22 cellular contexts compared by ENCODE assay signal in the genomic region with DNA sequence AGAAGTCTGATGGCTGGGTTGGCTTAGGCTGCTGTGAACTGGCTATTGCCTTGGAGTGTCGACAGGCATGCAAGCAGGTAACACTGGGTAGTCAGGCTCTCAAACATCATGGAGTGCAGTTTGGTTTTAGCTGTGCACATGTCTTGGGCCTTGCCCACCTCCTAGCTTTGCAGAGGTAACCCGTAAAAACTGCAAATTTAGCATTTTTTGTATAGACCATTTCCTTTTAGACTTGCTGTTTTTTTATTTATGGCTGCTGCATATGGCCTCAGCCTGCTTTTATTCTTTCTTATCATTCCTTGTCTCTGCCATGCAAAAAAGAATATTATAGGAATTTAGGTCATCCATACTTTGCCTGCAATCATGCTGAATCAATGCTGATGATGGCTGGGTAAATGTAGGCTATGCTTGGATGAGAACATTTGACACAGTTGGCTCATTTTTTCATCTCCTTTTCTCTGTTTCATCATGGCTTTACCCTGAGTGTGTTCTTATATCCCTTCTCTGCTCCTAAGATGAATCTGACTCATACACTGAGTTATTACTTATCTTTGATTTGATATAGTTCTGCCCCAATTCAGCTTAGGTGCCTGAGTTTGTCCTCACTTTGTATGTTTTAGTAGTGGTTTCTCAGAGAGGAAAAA. TPM values are rescaled to one million over a fixed set of nuclear protein-coding genes. Genes with fewer than 3 reads are reported as not detected.
DNase-seq lines count a peak whose midpoint lies in the region; ATAC-seq, FAIRE-seq and TF ChIP-seq lines count a peak whose summit lies in the region.
"Had no signal": no experiment of that assay in that cellular context is flagged by ENCODE, and none has a peak within 500 bp of the region (broad histone marks: within the 10 kb centered on the region; RNA-seq: fewer than 3 reads in every experiment).

No MANE protein-coding gene starts in this region.

- intact Hi-C loops in GM12878 (cut with micrococcal nuclease; ENCODE audit: unreplicated experiment), result no loop called here

- in situ Hi-C loops in GM12878 (cut with MboI) (no loop called here), HAP-1 (cut with MboI; ENCODE audit: low sequenced_read_pairs) (no loop called here)

- H3K9me3 ChIP-seq in cardiac muscle cell (ENCODE audit: low read depth), result no peaks in the 10 kb centered on the region
- no peaks in the 10 kb centered on the region for H3K9me3 ChIP-seq in right atrium auricular region
- H3K9me3 ChIP-seq in GM12878 (replicated peaks; ENCODE audit: control insufficient read depth, insufficient read depth, low read length), result no peaks in the 10 kb centered on the region
- H3K9me3 ChIP-seq in HAP-1, result no peaks in the 10 kb centered on the region
- no peaks in the 10 kb centered on the region for H3K9me3 ChIP-seq in Karpas-422 (ENCODE audit: low read length)
- no peaks in the 10 kb centered on the region for H3K9me3 ChIP-seq in hepatocyte (ENCODE audit: low read depth)
- H3K9me3 ChIP-seq: breast epithelium, thyroid gland had no signal

- H3K27ac ChIP-seq in cardiac muscle cell (peak overlapping the region; percentile 80), right atrium auricular region (no peak overlapping the region), GM12878 (ENCODE audit: control insufficient read depth, insufficient read depth) (no peak overlapping the region), Karpas-422 (ENCODE audit: low read length) (no peak overlapping the region), hepatocyte (no peak overlapping the region)
- H3K27ac ChIP-seq: breast epithelium, dorsolateral prefrontal cortex, thyroid gland had no signal

- TF ChIP-seq RAD21 in GM12878 (IDR thresholded peaks at IDR 0.05; ENCODE audit: insufficient read depth, low read depth, low read length), result no peak

- no peak for TF ChIP-seq EP300 in GM12878 (IDR thresholded peaks at IDR 0.05; ENCODE audit: borderline replicate concordance in 1 of 2, control insufficient read depth in 1 of 2, low read depth in 2 of 2, low read length in 2 of 2)

- peak; percentile 62 for FAIRE-seq in GM12878 (lab: Jason Lieb, UNC)
- FAIRE-seq: GM12891, HTR-8/SVneo had no signal

- 87% methylated on average over 2 of the region's 2 CpGs for WGBS in GM12878 (ENCODE audit: insufficient coverage, insufficient replicate concordance, low lambda C conversion rate, missing lambda C conversion rate)
- 90% methylated on average over 2 of the region's 2 CpGs for WGBS in hepatocyte (ENCODE audit: low lambda C conversion rate, missing lambda C conversion rate)

- ATAC-seq in GM12878, result no peak
- no peak for ATAC-seq in GM19467 (IDR thresholded peaks at IDR 0.05; ENCODE audit: unreplicated experiment)

- H3K4me2 ChIP-seq in GM12878 (ENCODE audit: control insufficient read depth, insufficient read depth) (no peak overlapping the region), Karpas-422 (ENCODE audit: low read depth, low read length, poor library complexity, severe bottlenecking) (no peak overlapping the region), hepatocyte (no peak overlapping the region)

- no peaks in the 10 kb centered on the region for H3K27me3 ChIP-seq in cardiac muscle cell
- H3K27me3 ChIP-seq in right atrium auricular region, result no peaks in the 10 kb centered on the region
- no peaks in the 10 kb centered on the region for H3K27me3 ChIP-seq in GM12878 (replicated peaks in 1 of 2; ENCODE audit: control insufficient read depth in 2 of 2, insufficient read depth in 2 of 2, low read length in 1 of 2)
- H3K27me3 ChIP-seq in HAP-1 (ENCODE audit: low read depth), result no peaks in the 10 kb centered on the region
- H3K27me3 ChIP-seq in Karpas-422 (ENCODE audit: low read length), result no peaks in the 10 kb centered on the region
- no peaks in the 10 kb centered on the region for H3K27me3 ChIP-seq in hepatocyte
- H3K27me3 ChIP-seq: breast epithelium, dorsolateral prefrontal cortex, thyroid gland had no signal

- CTCF ChIA-PET in GM12878 (lab: Yijun Ruan, JAX), result no interaction called here

- H3K4me1 ChIP-seq in cardiac muscle cell (ENCODE audit: low read depth) (peaks cover 19% of the 10 kb centered on the region), right atrium auricular region (no peaks in the 10 kb centered on the region), GM12878 (ENCODE audit: control insufficient read depth, insufficient read depth, low read length) (0 out of 2 replicates have a peak, but pooled peaks cover 3% of the 10 kb centered on the region), HAP-1 (peaks cover 14% of the 10 kb centered on the region), Karpas-422 (ENCODE audit: low read length) (no peaks in the 10 kb centered on the region), hepatocyte (ENCODE audit: insufficient read depth) (no peaks in the 10 kb centered on the region)
- H3K4me1 ChIP-seq: breast epithelium, thyroid gland had no signal

- H3K9ac ChIP-seq in GM12878 (ENCODE audit: control insufficient read depth, insufficient read depth, low read length) (no peak overlapping the region), Karpas-422 (ENCODE audit: low read length) (no peak overlapping the region)

- H2AFZ ChIP-seq in GM12878 (ENCODE audit: control insufficient read depth, low read depth, low read length) (no peak overlapping the region), Karpas-422 (ENCODE audit: low read length) (no peak overlapping the region), hepatocyte (no peak overlapping the region)

- TF ChIP-seq POLR2A in GM12878 (IDR thresholded peaks at IDR 0.05; ENCODE audit: low read depth, low read length), result no peak

- DNase-seq in cardiac muscle cell (ENCODE audit: low read depth in 1 of 2, low spot score in 1 of 2) (peak; percentile 45 to 69), right atrium auricular region (ENCODE audit: low spot score) (no peak), GM12878 (ENCODE audit: low read depth, low spot score) (no peak), fibroblast of pulmonary artery (ENCODE audit: low read depth) (peak; percentile 62), HAP-1 (ENCODE audit: low spot score in 2 of 2) (no peak), Karpas-422 (no peak), hepatocyte (ENCODE audit: low spot score) (no peak)
- DNase-seq: 8988T; activated CD8-positive, alpha-beta memory T cell treated with anti-CD3 and anti-CD28 coated beads, Interleukin-2, amount 50 U/mL, for 48 hours; CD8-positive, alpha-beta memory T cell; dorsolateral prefrontal cortex; Kasumi-1; NCI-H1092 treated with DMSO at 0.1 percent for 48 hours; NCI-H2029 treated with DMSO at 0.1 percent for 48 hours; NCI-H345; stimulated activated CD4-positive, alpha-beta T cell treated with anti-CD3 and anti-CD28 coated beads, Interleukin-2, amount 100 ng/mL, for 48 hours; stimulated activated naive B cell treated with anti-CD40 and anti-IgM and Interleukin-4, amounts not matched to agents 10 μg/mL and 1 μg/mL and 100 μg/mL, for 72 hours; thyroid gland had no signal

- no peak for TF ChIP-seq CTCF in cardiac muscle cell (IDR thresholded peaks at IDR 0.05; ENCODE audit: low read depth, low read length)
- no peak for TF ChIP-seq CTCF in right atrium auricular region (IDR thresholded peaks at IDR 0.05)
- TF ChIP-seq CTCF in GM12878 (IDR thresholded peaks at IDR 0.05 in 2 of 3, conservative IDR thresholded peaks at IDR 0.05 in 1 of 3; ENCODE audit: control insufficient read depth in 2 of 3, extremely low read depth in 1 of 3, insufficient read depth in 1 of 3, low read depth in 3 of 3, low read length in 3 of 3), result no peak
- TF ChIP-seq CTCF in fibroblast of pulmonary artery (IDR thresholded peaks at IDR 0.05; ENCODE audit: low read length, missing control alignments), result no peak
- TF ChIP-seq CTCF in hepatocyte (IDR thresholded peaks at IDR 0.05; ENCODE audit: poor library complexity), result no peak

- RAD21 ChIA-PET in GM12878 (lab: Charles Lee; ENCODE audit: unreplicated experiment), result no interaction called here

- H3K9me2 ChIP-seq in Karpas-422 (replicated peaks; ENCODE audit: insufficient read depth, low read length), result no peaks in the 10 kb centered on the region
- H3K9me2 ChIP-seq in hepatocyte (replicated peaks; ENCODE audit: insufficient read depth), result no peaks in the 10 kb centered on the region

- H4K20me1 ChIP-seq in GM12878 (ENCODE audit: control insufficient read depth, insufficient read depth), result no peaks in the 10 kb centered on the region
- no peaks in the 10 kb centered on the region for H4K20me1 ChIP-seq in Karpas-422 (ENCODE audit: insufficient read depth, low read depth, low read length)
- H4K20me1 ChIP-seq in hepatocyte (ENCODE audit: insufficient read depth, poor library complexity, severe bottlenecking), result no peaks in the 10 kb centered on the region

- POLR2A ChIA-PET in GM12878 (lab: Charles Lee), result no interaction called here

- H3K79me2 ChIP-seq in GM12878 (ENCODE audit: control insufficient read depth, insufficient read depth, low read length) (no peaks in the 10 kb centered on the region), Karpas-422 (ENCODE audit: low read length) (no peaks in the 10 kb centered on the region), hepatocyte (no peaks in the 10 kb centered on the region)

- H3K36me3 ChIP-seq in cardiac muscle cell (peaks cover 11% of the 10 kb centered on the region), right atrium auricular region (peaks cover 13% of the 10 kb centered on the region), GM12878 (ENCODE audit: control insufficient read depth in 2 of 2, insufficient read depth in 2 of 2, low read length in 1 of 2) (no peaks in the 10 kb centered on the region), HAP-1 (replicated peaks) (peaks cover 17% of the 10 kb centered on the region), Karpas-422 (ENCODE audit: insufficient read depth, low read length) (no peaks in the 10 kb centered on the region), hepatocyte (replicated peaks; ENCODE audit: insufficient read depth, low read depth) (no peaks in the 10 kb centered on the region)
- H3K36me3 ChIP-seq: breast epithelium had no signal

- no TSS peak for BruUV-seq in GM12878 (replicated peaks; lab: Mats Ljungman, UMichigan)

- SMC1A ChIA-PET in GM12878 (lab: Charles Lee; ENCODE audit: uncharacterized antibody, unreplicated experiment), result no interaction called here

- H3K4me3 ChIP-seq in cardiac muscle cell (no peak overlapping the region), right atrium auricular region (no peak overlapping the region), GM12878 (no peak overlapping the region), fibroblast of pulmonary artery (replicated peaks; ENCODE audit: low read depth, low read length) (no peak overlapping the region), HAP-1 (no peak overlapping the region), Karpas-422 (ENCODE audit: low read length) (no peak overlapping the region), hepatocyte (no peak overlapping the region)
- H3K4me3 ChIP-seq: breast epithelium, dorsolateral prefrontal cortex, thyroid gland had no signal

RNA-seq across cellular contexts. Expression of a gene that starts 27.2 kb away (rescaled TPM):
- total RNA-seq in cardiac muscle cell (6.4 and 8.5 TPM in 2 replicates), right atrium auricular region (1 to 10 TPM; 7.6 to 8.9 TPM), GM12878 (2014; rRNA removed) (0.06 TPM in 1 of 2 replicates, not detected in the other), GM12878 (2014; rRNA removed; fragmentation: Illumina TruSeq; extraction: Trizol) (0.13 TPM in 1 of 2 replicates, not detected in the other), GM12878 (2021) (0.10 and 0.21 TPM in 2 replicates), hepatocyte (11.2 and 15.3 TPM in 2 replicates)
- polyA plus RNA-seq in cardiac muscle cell (11.1 and 15.3 TPM in 2 replicates), GM12878 (2011; rRNA removed) (0.15 and 0.20 TPM in 2 replicates), GM12878 (2014; fragmentation: Illumina TruSeq; extraction: Trizol) (0.08 and 0.13 TPM in 2 replicates), GM12878 (2014; fragmentation: Nextera tagmentation; extraction: Ambion mirVana) (under 1 TPM; 0.02 to 0.07 TPM), GM12878 (2014; rRNA removed) (0.11 and 0.36 TPM in 2 replicates), GM12878 (2016; fragmentation: Nextera tagmentation; extraction: Ambion mirVana) (under 1 TPM; 0.29 to 0.40 TPM), hepatocyte (13.5 and 13.7 TPM in 2 replicates)
- total RNA-seq in GM12878 (2013; cell fraction: nucleolus; rRNA removed), result 0.10 and 0.27 TPM in 2 replicates
- 1.0 TPM for polyA plus RNA-seq in GM12878 (2011; ENCODE audit: low read depth)
- polyA plus RNA-seq in GM12878 (2011; cell fraction: cytosol; rRNA removed), result 0.02 and 0.16 TPM in 2 replicates
- polyA plus RNA-seq in GM12878 (2011; cell fraction: nucleus; rRNA removed), result 0.04 and 0.15 TPM in 2 replicates
- polyA plus RNA-seq in GM12878 (2012), result 1.5 and 1.6 TPM in 2 replicates
- polyA minus RNA-seq in GM12878 (2011; rRNA and poly(A)+ RNA removed), result 0.10 TPM in 1 of 2 replicates, not detected in the other
- not detected in 2 replicates for polyA minus RNA-seq in GM12878 (2011; cell fraction: cytosol; rRNA and poly(A)+ RNA removed)
- 0.12 TPM in 1 of 2 replicates, not detected in the other for polyA minus RNA-seq in GM12878 (2011; cell fraction: nucleus; rRNA and poly(A)+ RNA removed)
- 2.3 and 2.6 TPM in 2 replicates for total RNA-seq in Karpas-422 (2014; rRNA removed; shearing (Covaris generic); ENCODE audit: low replicate concordance)

Comparison
In these comparisons a context has a peak if more than half of its experiments do, and no peak if none do; other contexts are left out.
1. DNase-seq: peak in cardiac muscle cell (2 of 2) and fibroblast of pulmonary artery (single experiment); none in right atrium auricular region (single experiment), GM12878 (single experiment), HAP-1 (0 of 2), Karpas-422 (single experiment) and hepatocyte (single experiment).